ENCODE assay signal across 15 cellular contexts in the genomic region with DNA sequence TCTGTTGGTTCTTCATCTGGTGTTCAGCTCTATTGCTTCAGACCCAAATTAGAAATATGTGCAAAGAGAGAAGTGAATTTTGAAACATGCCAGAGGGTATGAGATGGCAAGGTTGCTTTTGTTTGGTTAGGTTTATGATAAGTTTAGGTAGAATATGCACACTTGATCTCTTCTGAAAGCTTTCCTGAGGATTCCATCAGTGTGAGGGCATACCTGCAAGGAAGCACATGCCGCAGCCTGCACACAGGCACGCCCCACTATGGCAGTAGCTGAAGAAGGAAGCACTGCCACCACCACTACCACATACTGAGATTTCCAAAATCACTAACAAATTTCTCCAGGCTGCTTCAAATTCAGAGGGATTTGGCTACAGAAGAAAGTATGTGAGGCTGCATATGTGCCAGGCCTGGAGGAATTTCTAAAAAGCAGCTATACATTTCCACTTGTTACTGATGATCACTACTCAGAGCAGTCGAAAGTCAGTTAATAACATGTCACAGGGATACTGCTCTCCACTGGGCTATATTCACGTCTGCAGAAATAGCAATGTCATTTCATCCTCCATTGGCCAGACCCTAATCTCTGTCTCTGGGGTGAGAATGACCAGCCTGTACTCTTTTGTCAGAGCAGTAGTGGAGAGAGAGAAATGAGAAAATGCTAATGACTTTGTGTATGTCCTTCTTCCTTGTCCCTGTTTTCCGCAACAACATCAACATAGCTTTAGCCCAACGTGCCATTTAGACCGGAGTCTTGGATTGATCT.
"Had no signal": no experiment of that assay in that cellular context is flagged by ENCODE, and none has a peak within 500 bp of the region (broad histone marks: within the 10 kb centered on the region; RNA-seq: fewer than 3 reads in every experiment).

No MANE protein-coding gene starts in this region.

- H3K36me3 Mint-ChIP-seq: activated naive CD4-positive, alpha-beta T cell treated with anti-CD3 and anti-CD28 coated beads, Interleukin-2, amount 50 U/mL, for 24 hours had no signal

- H3K36me3 ChIP-seq: neutrophil had no signal

- H3K27ac Mint-ChIP-seq: activated naive CD4-positive, alpha-beta T cell treated with anti-CD3 and anti-CD28 coated beads, Interleukin-2, amount 50 U/mL, for 24 hours had no signal

- H3K4me3 Mint-ChIP-seq: activated naive CD4-positive, alpha-beta T cell treated with anti-CD3 and anti-CD28 coated beads, Interleukin-2, amount 50 U/mL, for 24 hours had no signal

- H3K27me3 ChIP-seq: esophagus squamous epithelium, neutrophil, tibial nerve had no signal

- H3K9me3 Mint-ChIP-seq: activated naive CD4-positive, alpha-beta T cell treated with anti-CD3 and anti-CD28 coated beads, Interleukin-2, amount 50 U/mL, for 24 hours had no signal

- H3K9me3 ChIP-seq: esophagus squamous epithelium, neutrophil, tibial nerve had no signal

- H3K4me3 ChIP-seq: esophagus squamous epithelium, lung, tibial nerve had no signal

- H3K27ac ChIP-seq: esophagus squamous epithelium, neutrophil, tibial nerve had no signal

- DNase-seq: activated CD4-positive, CD25-positive, alpha-beta regulatory T cell treated with anti-CD3 and anti-CD28 coated beads, Interleukin-2, amount 50 U/mL, for 72 hours; activated T-cell treated with anti-CD3 and anti-CD28 coated beads for 4 hours; caudate nucleus; esophagus squamous epithelium; glutamatergic neuron; midbrain; posterior cingulate gyrus; small intestine; stimulated activated CD4-positive, alpha-beta T cell treated with anti-CD3 and anti-CD28 coated beads, Interleukin-4, amount 100 ng/mL, for 24 hours; stimulated activated naive CD4-positive, alpha-beta T cell; T1000 had no signal

- H3K27me3 Mint-ChIP-seq: activated naive CD4-positive, alpha-beta T cell treated with anti-CD3 and anti-CD28 coated beads, Interleukin-2, amount 50 U/mL, for 24 hours had no signal
